Comparison of ENCODE assay signal across 8 cellular contexts in genomic region chr4:82373816-82374740, GRCh38. TPM values are rescaled to one million over a fixed set of nuclear protein-coding genes. Genes with fewer than 3 reads are reported as not detected.
DNase-seq lines count a peak whose midpoint lies in the region; ATAC-seq and TF ChIP-seq lines count a peak whose summit lies in the region.

Gene HNRNPD, minus strand, starts transcription at chr4:82373991. Its CDS starts 313 bp downstream, at chr4:82373678.

- TF ChIP-seq CTCF in AG10803 (conservative IDR thresholded peaks at IDR 0.05; ENCODE audit: low read length), result no peak

- peak within 1 kb of the TSS; percentile 92 for H3K4me3 ChIP-seq in AG10803 (ENCODE audit: low read length)

- DNase-seq in AG10803 (ENCODE audit: low read depth), result peak; percentile 100
- DNase-seq in NCI-H460 (ENCODE audit: extremely low read depth, low read depth), result peak; percentile 98
- DNase-seq in activated CD4-positive, CD25-positive, alpha-beta regulatory T cell treated with anti-CD3 and anti-CD28 coated beads, Interleukin-2, amount 50 U/mL, for 72 hours, result peak; percentile 84
- peak; percentile 84 to 97 for DNase-seq in cerebellar nuclear complex (lab: John Stamatoyannopoulos, UW)
- DNase-seq in islet precursor cell, result peak; percentile 100
- DNase-seq in stimulated activated CD4-positive, alpha-beta T cell treated with anti-CD3 and anti-CD28 coated beads, Interleukin-12 subunit alpha, Interleukin-12 subunit beta, amount 100 ng/mL, for 48 hours (ENCODE audit: low read depth in 2 of 3, low spot score in 1 of 3), result peak; percentile 84 to 96 (median 94)

- ATAC-seq in GM19043 (IDR thresholded peaks at IDR 0.05; ENCODE audit: low read depth, unreplicated experiment) (peak; percentile 94), HG03378 (IDR thresholded peaks at IDR 0.05; ENCODE audit: unreplicated experiment) (peak; percentile 94)

RNA-seq across cellular contexts. Expression of gene HNRNPD, which starts in this region (rescaled TPM):
- total RNA-seq in NCI-H460 (2014; rRNA removed; shearing (Covaris generic)), result 38.2 and 39.7 TPM in 2 replicates
- 38.4 and 65.6 TPM in 2 replicates for polyA plus RNA-seq in NCI-H460 (2014; cell fraction: nucleus; rRNA removed)

Comparison
In these comparisons a context has a peak if more than half of its experiments do, and no peak if none do; other contexts are left out.
1. Peak in every context shown above with its lines: DNase-seq, ATAC-seq and H3K4me3 ChIP-seq.